31 cellular contexts compared by ENCODE assay signal in genomic region chr5:114434396-114435219, GRCh38.
A peak's percentile ranks its signal among the peaks of the same experiment; 100 is the strongest.
DNase-seq lines count a peak whose midpoint lies in the region; ATAC-seq, FAIRE-seq and TF ChIP-seq lines count a peak whose summit lies in the region.
"Had no signal": no experiment of that assay in that cellular context is flagged by ENCODE, and none has a peak within 500 bp of the region (broad histone marks: within the 10 kb centered on the region; RNA-seq: fewer than 3 reads in every experiment).

No MANE protein-coding gene starts in this region.

- peaks cover 20% of the 10 kb centered on the region for H3K4me1 Mint-ChIP-seq in mesothelial cell of epicardium
- H3K4me1 Mint-ChIP-seq: activated naive CD4-positive, alpha-beta T cell treated with anti-CD3 and anti-CD28 coated beads, Interleukin-2, amount 50 U/mL, for 24 hours; central memory CD8-positive, alpha-beta T cell; immature natural killer cell; natural killer cell; stimulated activated naive B cell treated with anti-CD40 and anti-IgM and Interleukin-4, amounts not matched to agents 10 μg/mL and 1 μg/mL and 100 μg/mL, for 72 hours had no signal

- peaks cover 18% of the 10 kb centered on the region for H3K9me3 Mint-ChIP-seq in mesothelial cell of epicardium
- H3K9me3 Mint-ChIP-seq: activated B cell treated with CpG ODN at 0.5 μM for 24 hours; activated naive CD4-positive, alpha-beta T cell treated with anti-CD3 and anti-CD28 coated beads, Interleukin-2, amount 50 U/mL, for 24 hours; T-helper 2 cell treated with Interferon-gamma antibody and Interleukin-4, amounts not matched to agents 5 μg/mL and 100 μg/mL, for 36 hours had no signal

- no peak overlapping the region for H3K4me3 Mint-ChIP-seq in mesothelial cell of epicardium
- H3K4me3 Mint-ChIP-seq: activated B cell treated with CpG ODN at 0.5 μM for 24 hours; activated naive CD4-positive, alpha-beta T cell treated with anti-CD3 and anti-CD28 coated beads, Interleukin-2, amount 50 U/mL, for 24 hours; central memory CD8-positive, alpha-beta T cell; immature natural killer cell; natural killer cell; stimulated activated naive B cell treated with anti-CD40 and anti-IgM and Interleukin-4, amounts not matched to agents 10 μg/mL and 1 μg/mL and 100 μg/mL, for 72 hours; T-helper 2 cell treated with Interferon-gamma antibody and Interleukin-4, amounts not matched to agents 5 μg/mL and 100 μg/mL, for 36 hours had no signal

- DNase-seq in bronchial epithelial cell (ENCODE audit: low read depth) (peak; percentile 27), mesothelial cell of epicardium (ENCODE audit: low spot score in 2 of 2, unreplicated experiment in 2 of 2) (no peak), iPS-NIHi11 (ENCODE audit: low spot score) (no peak), iPS-NIHi7 (ENCODE audit: extremely low spot score) (no peak), NCI-H1417 treated with DMSO at 0.1 percent for 48 hours (lab: John Stamatoyannopoulos, UW) (no peak)
- DNase-seq: activated B cell treated with CpG ODN at 0.5 μM for 24 hours; activated CD4-positive, alpha-beta T cell treated with anti-CD3 and anti-CD28 coated beads, Interleukin-2, amount 50 U/mL, for 4 hours; activated CD8-positive, alpha-beta memory T cell treated with anti-CD3 and anti-CD28 coated beads, Interleukin-2, amount 50 U/mL, for 4 hours; aorta; C1 segment of cervical spinal cord; heart right ventricle; immature natural killer cell; Kasumi-1; left lung; natural killer cell; NCI-H1092 treated with DMSO at 0.1 percent for 48 hours; NCI-H2029 treated with DMSO at 0.1 percent for 48 hours; NCI-H774; right cardiac atrium; stimulated activated CD4-positive, alpha-beta T cell treated with anti-CD3 and anti-CD28 coated beads, Interleukin-4, amount 100 ng/mL, for 24 hours; stimulated activated naive B cell treated with anti-CD40 and anti-IgM and Interleukin-4, amounts not matched to agents 10 μg/mL and 1 μg/mL and 100 μg/mL, for 72 hours had no signal

- no peak for TF ChIP-seq CTCF in bronchial epithelial cell (IDR thresholded peaks at IDR 0.05; ENCODE audit: insufficient read depth, low read length, severe bottlenecking)
- TF ChIP-seq CTCF in mesothelial cell of epicardium (IDR thresholded peaks at IDR 0.05; ENCODE audit: unreplicated experiment), result no peak

- no peak overlapping the region for H3K4me3 ChIP-seq in bronchial epithelial cell (ENCODE audit: low read depth, low read length)
- H3K4me3 ChIP-seq: heart right ventricle, left lung, suprapubic skin, vagina had no signal

- H3K27ac Mint-ChIP-seq in mesothelial cell of epicardium, result peak overlapping the region; percentile 48
- H3K27ac Mint-ChIP-seq: activated B cell treated with CpG ODN at 0.5 μM for 24 hours; activated naive CD4-positive, alpha-beta T cell treated with anti-CD3 and anti-CD28 coated beads, Interleukin-2, amount 50 U/mL, for 24 hours; immature natural killer cell; natural killer cell; stimulated activated naive B cell treated with anti-CD40 and anti-IgM and Interleukin-4, amounts not matched to agents 10 μg/mL and 1 μg/mL and 100 μg/mL, for 72 hours; T-helper 2 cell treated with Interferon-gamma antibody and Interleukin-4, amounts not matched to agents 5 μg/mL and 100 μg/mL, for 36 hours had no signal

- no peaks in the 10 kb centered on the region for H3K36me3 ChIP-seq in bronchial epithelial cell (ENCODE audit: control insufficient read depth, insufficient read depth, low read length)
- H3K36me3 ChIP-seq: heart right ventricle, left lung, suprapubic skin, vagina had no signal

- no peaks in the 10 kb centered on the region for H3K27me3 Mint-ChIP-seq in mesothelial cell of epicardium (ENCODE audit: low read depth)
- H3K27me3 Mint-ChIP-seq: central memory CD8-positive, alpha-beta T cell had no signal

- FAIRE-seq in bronchial epithelial cell (lab: Jason Lieb, UNC), result no peak
- FAIRE-seq: GM12891, HTR-8/SVneo had no signal

- H3K36me3 Mint-ChIP-seq in mesothelial cell of epicardium, result peaks cover 10% of the 10 kb centered on the region
- H3K36me3 Mint-ChIP-seq: activated naive CD4-positive, alpha-beta T cell treated with anti-CD3 and anti-CD28 coated beads, Interleukin-2, amount 50 U/mL, for 24 hours; immature natural killer cell; natural killer cell; stimulated activated naive B cell treated with anti-CD40 and anti-IgM and Interleukin-4, amounts not matched to agents 10 μg/mL and 1 μg/mL and 100 μg/mL, for 72 hours had no signal

- no peaks in the 10 kb centered on the region for H3K27me3 ChIP-seq in bronchial epithelial cell (ENCODE audit: control insufficient read depth, insufficient read depth, low read length)
- H3K27me3 ChIP-seq: heart right ventricle, left lung, suprapubic skin, vagina had no signal

- ATAC-seq in GM19372 (IDR thresholded peaks at IDR 0.05; ENCODE audit: low read depth, unreplicated experiment) (peak; percentile 38), HG02885 (IDR thresholded peaks at IDR 0.05; ENCODE audit: poor library complexity, unreplicated experiment) (peak; percentile 36)
- ATAC-seq: heart right ventricle; left lung; natural killer cell; right cardiac atrium; SK-N-SH treated with all-trans-retinoic acid at 6 μM for 48 hours; stimulated activated naive B cell treated with anti-CD40 and anti-IgM and Interleukin-4, amounts not matched to agents 10 μg/mL and 1 μg/mL and 100 μg/mL, for 72 hours had no signal
